In genomic region chr16:90022209-90023077, GRCh38 we compare ENCODE assay signal across 8 cellular contexts. TPM values are rescaled to one million over a fixed set of nuclear protein-coding genes. Genes with fewer than 3 reads are reported as not detected.
DNase-seq lines count a peak whose midpoint lies in the region; ATAC-seq, FAIRE-seq and TF ChIP-seq lines count a peak whose summit lies in the region.

No MANE protein-coding gene starts in this region.

- H3K79me2 ChIP-seq in GM23338 (replicated peaks; ENCODE audit: insufficient read depth): peaks cover 15% of the 10 kb centered on the region

- peak overlapping the region; percentile 97 for H3K27ac Mint-ChIP-seq in GM23338

- peaks cover 11% of the 10 kb centered on the region for H4K20me1 ChIP-seq in GM23338 (replicated peaks; ENCODE audit: insufficient read depth)

- peaks cover 3% of the 10 kb centered on the region; the same call in 1 of the 3 replicates for H3K9me3 Mint-ChIP-seq in GM23338

- peak overlapping the region; percentile 92 for H2AFZ ChIP-seq in GM23338

- H3K4me1 ChIP-seq in GM23338 (ENCODE audit: insufficient read depth): peaks cover 31% of the 10 kb centered on the region
- H3K4me1 ChIP-seq in left ventricle myocardium inferior: peaks cover 51% of the 10 kb centered on the region

- peaks cover 34% of the 10 kb centered on the region for H3F3A ChIP-seq in GM23338 (replicated peaks; ENCODE audit: low read depth)

- peaks cover 16% of the 10 kb centered on the region for H3K27me3 Mint-ChIP-seq in GM23338 (ENCODE audit: insufficient read depth, low read depth, poor library complexity)

- peak; percentile 97 for DNase-seq in DMS 273 (lab: John Stamatoyannopoulos, UW; ENCODE audit: unreplicated experiment)
- DNase-seq in GM23338 (ENCODE audit: low spot score): peak; percentile 96
- DNase-seq in NCI-H1092 treated with DMSO at 0.1 percent for 48 hours (lab: John Stamatoyannopoulos, UW): peak; percentile 89
- DNase-seq in SW480 (ENCODE audit: low spot score): peak; percentile 83
- peak; percentile 75 for DNase-seq in amniotic epithelial cell (ENCODE audit: low read depth)
- peak; percentile 92 for DNase-seq in left ventricle myocardium inferior
- DNase-seq in pulmonary artery endothelial cell (ENCODE audit: low read depth, low spot score): peak; percentile 53
- peak; percentile 98 for DNase-seq in urothelium cell line (ENCODE audit: low spot score)

- H3K36me3 ChIP-seq in GM23338 (ENCODE audit: insufficient read depth): no peaks in the 10 kb centered on the region
- peaks cover 2% of the 10 kb centered on the region for H3K36me3 ChIP-seq in left ventricle myocardium inferior

- H3K4me3 ChIP-seq in GM23338 (peak overlapping the region; percentile 77), left ventricle myocardium inferior (peak overlapping the region; percentile 80)

- intact Hi-C loops in left ventricle myocardium inferior (cut with micrococcal nuclease): no loop called here

- peak; percentile 53 for ATAC-seq in GM23338

- H3K27me3 ChIP-seq in GM23338 (ENCODE audit: insufficient read depth): no peaks in the 10 kb centered on the region
- peaks cover 21% of the 10 kb centered on the region for H3K27me3 ChIP-seq in left ventricle myocardium inferior (ENCODE audit: low read depth)

- TF ChIP-seq CTCF in GM23338 (conservative IDR thresholded peaks at IDR 0.05; ENCODE audit: low read depth in 2 of 2) (no peak), left ventricle myocardium inferior (IDR thresholded peaks at IDR 0.05; ENCODE audit: borderline replicate concordance) (no peak)

- no peaks in the 10 kb centered on the region for H3K9me3 ChIP-seq in left ventricle myocardium inferior (replicated peaks)

- peak overlapping the region; percentile 83 for H3K4me2 ChIP-seq in GM23338

- peak overlapping the region; percentile 79 for H3K4me3 Mint-ChIP-seq in GM23338

- H3K27ac ChIP-seq in GM23338 (ENCODE audit: low read depth) (peak overlapping the region; percentile 87), left ventricle myocardium inferior (replicated peaks) (peak overlapping the region; percentile 79)

- peak; percentile 32 for FAIRE-seq in urothelium cell line (lab: Jason Lieb, UNC)

- no peaks in the 10 kb centered on the region for H3K9me2 ChIP-seq in GM23338 (ENCODE audit: insufficient read depth)

- no peaks in the 10 kb centered on the region; the same call in 2 of the 3 replicates for H3K36me3 Mint-ChIP-seq in GM23338 (ENCODE audit: low read depth)

- H3K4me1 Mint-ChIP-seq in GM23338: peaks cover 26% of the 10 kb centered on the region

TF ChIP-seq in GM23338, 12 proteins besides CTCF, POLR2A, EP300 and RAD21:
- TF ChIP-seq ETS1 (IDR thresholded peaks at IDR 0.05): 0 out of 2 replicates have a peak, but pooled peaks have one; percentile 10
- no peak for TF ChIP-seq EZH2 (IDR thresholded peaks at IDR 0.05; ENCODE audit: low read depth, unreplicated experiment)
- TF ChIP-seq REST (IDR thresholded peaks at IDR 0.05; ENCODE audit: unreplicated experiment): no peak
- TF ChIP-seq JUNB (IDR thresholded peaks at IDR 0.05; ENCODE audit: unreplicated experiment): no peak
- no peak for TF ChIP-seq NANOG (IDR thresholded peaks at IDR 0.05; ENCODE audit: borderline replicate concordance)
- TF ChIP-seq EZH2phosphoT487 (IDR thresholded peaks at IDR 0.05; ENCODE audit: unreplicated experiment): no peak
- no peak for TF ChIP-seq STAT1 (IDR thresholded peaks at IDR 0.05; ENCODE audit: unreplicated experiment)
- TF ChIP-seq POLR2AphosphoS5 (IDR thresholded peaks at IDR 0.05; ENCODE audit: low read depth): peak; percentile 71
- TF ChIP-seq CREB1 (CRISPR knock-in tag; IDR thresholded peaks at IDR 0.05; ENCODE audit: low read depth): peak; percentile 47; the same call in 1 of the 2 replicates
- no peak for TF ChIP-seq ZNF331 (CRISPR knock-in tag; IDR thresholded peaks at IDR 0.05; ENCODE audit: low read depth)

RNA-seq across cellular contexts. Expression of gene DBNDD1, which starts 3.2 kb away (rescaled TPM):
- 69.2 and 90.8 TPM in 2 replicates for total RNA-seq in GM23338 (2014; rRNA removed; shearing (Covaris generic))
- polyA plus RNA-seq in GM23338 (2016; fragmentation: Nextera tagmentation; extraction: Ambion mirVana): 62.5 and 63.3 TPM in 2 replicates
- 4.6 TPM for total RNA-seq in left ventricle myocardium inferior
- 14.0 and 17.7 TPM in 2 replicates for total RNA-seq in pulmonary artery endothelial cell

RNA-seq across cellular contexts. Expression of gene PRDM7, which starts 54.7 kb away (rescaled TPM):
- total RNA-seq in GM23338 (2014; rRNA removed; shearing (Covaris generic)): not detected in 2 replicates
- polyA plus RNA-seq in GM23338 (2016; fragmentation: Nextera tagmentation; extraction: Ambion mirVana): 0.08 TPM in 1 of 2 replicates, not detected in the other
- total RNA-seq in left ventricle myocardium inferior (not detected), pulmonary artery endothelial cell (not detected in 2 replicates)

Comparison
In these comparisons a context has a peak if more than half of its experiments do, and no peak if none do; other contexts are left out.
1. Peak in every context shown above with its lines: DNase-seq, ATAC-seq, H3K4me3 ChIP-seq and H3K27ac ChIP-seq.